Comparison of ENCODE assay signal across 1 cellular context in genomic region chr14:54299393-54300363, GRCh38.
TF ChIP-seq lines count a peak whose summit lies in the region.

No MANE protein-coding gene starts in this region.

TF ChIP-seq in SK-N-SH, 30 proteins besides CTCF, POLR2A, EP300 and RAD21 (continued from another document):
- TF ChIP-seq RCOR1 (IDR thresholded peaks at IDR 0.05; ENCODE audit: low read length): no peak
- TF ChIP-seq TCF12 (IDR thresholded peaks at IDR 0.05): no peak
- no peak for TF ChIP-seq FOXJ3 (CRISPR knock-in tag; IDR thresholded peaks at IDR 0.05)
- no peak for TF ChIP-seq FOSL2 (IDR thresholded peaks at IDR 0.05; ENCODE audit: borderline replicate concordance, low read depth)
- no peak for TF ChIP-seq JUND (IDR thresholded peaks at IDR 0.05)
- TF ChIP-seq MXI1 (IDR thresholded peaks at IDR 0.05; ENCODE audit: low read depth, low read length): no peak
